In the genomic region with DNA sequence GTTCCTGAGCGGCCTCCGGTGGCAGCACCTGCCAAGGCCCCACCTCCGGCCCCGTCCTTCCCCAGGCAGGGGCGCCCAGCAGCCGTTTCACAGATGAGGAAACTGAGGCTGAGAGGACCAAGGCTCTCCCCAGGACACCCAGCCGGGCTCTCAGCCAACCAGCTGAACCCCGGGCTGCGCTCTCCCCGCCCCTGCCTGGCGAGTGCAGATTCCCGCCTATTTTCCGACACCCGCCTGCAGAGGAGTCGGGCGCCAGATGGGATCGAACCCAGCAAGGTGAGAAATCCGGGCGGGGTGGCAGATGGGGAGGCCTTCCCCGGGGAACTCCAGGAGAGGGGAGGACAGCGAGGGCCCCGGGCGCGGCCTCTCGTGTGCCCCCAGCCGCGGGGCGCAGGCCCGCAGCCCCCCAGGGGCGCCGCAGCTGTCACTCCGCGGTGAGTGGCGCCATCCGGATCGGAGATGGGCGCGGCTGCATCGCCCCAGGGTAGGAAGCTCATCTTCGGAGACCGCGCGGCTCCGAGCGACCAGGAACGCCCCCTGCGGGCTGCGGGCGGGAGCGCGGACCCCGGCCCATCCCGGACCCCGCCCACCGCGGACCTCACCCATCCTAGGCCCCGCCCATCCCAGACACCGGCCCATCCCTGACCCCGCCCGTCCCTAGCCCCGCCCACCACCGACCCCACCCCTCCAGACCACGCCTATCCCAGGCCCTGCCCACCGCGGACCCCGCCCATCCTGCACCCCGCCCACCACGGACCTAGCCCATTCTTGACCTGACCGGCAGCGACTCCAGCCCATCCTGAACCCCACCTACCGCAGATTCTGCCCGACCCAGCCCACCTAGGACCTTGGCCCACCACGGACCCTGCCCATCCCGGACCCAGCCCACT, we compare ENCODE assay signal across 8 cellular contexts.
A peak's percentile ranks its signal among the peaks of the same experiment; 100 is the strongest.
DNase-seq lines count a peak whose midpoint lies in the region; ATAC-seq and TF ChIP-seq lines count a peak whose summit lies in the region.

No MANE protein-coding gene starts in this region.

- DNase-seq in A172 (ENCODE audit: low spot score) = peak; percentile 46
- peak; percentile 33 for DNase-seq in NCI-H82 treated with DMSO at 0.1 percent for 48 hours (lab: John Stamatoyannopoulos, UW; ENCODE audit: unreplicated experiment)
- DNase-seq in dermis blood vessel endothelial cell = peak; percentile 6
- peak; percentile 29 for DNase-seq in stimulated activated CD4-positive, alpha-beta T cell treated with anti-CD3 and anti-CD28 coated beads, Interleukin-4, amount 100 ng/mL, for 1 hour
- DNase-seq in SK-N-DZ (ENCODE audit: low spot score) = no peak

- TF ChIP-seq POLR2A in GM18505 (IDR thresholded peaks at IDR 0.05; ENCODE audit: borderline replicate concordance, extremely low read depth, insufficient read depth, insufficient read length) = no peak

- peak; percentile 36 for TF ChIP-seq CTCF in GM12873 (IDR thresholded peaks at IDR 0.05; ENCODE audit: insufficient read depth, low read depth, low read length, missing control alignments)

- ATAC-seq in GM18505 (IDR thresholded peaks at IDR 0.05; ENCODE audit: unreplicated experiment) (no peak), HG03045 (IDR thresholded peaks at IDR 0.05; ENCODE audit: unreplicated experiment) (no peak)
